In genomic region chr6:30820196-30820595, GRCh38 we compare ENCODE assay signal across 8 cellular contexts.
DNase-seq lines count a peak whose midpoint lies in the region; ATAC-seq, FAIRE-seq and TF ChIP-seq lines count a peak whose summit lies in the region.
"Had no signal": no experiment of that assay in that cellular context is flagged by ENCODE, and none has a peak within 500 bp of the region (broad histone marks: within the 10 kb centered on the region; RNA-seq: fewer than 3 reads in every experiment).

No MANE protein-coding gene starts in this region.

- no peak for TF ChIP-seq POLR2A in H54 (IDR thresholded peaks at IDR 0.05; ENCODE audit: low read depth, low read length)
- TF ChIP-seq POLR2A in heart left ventricle (IDR thresholded peaks at IDR 0.05) = no peak

- peak in 4 of 12 donors; percentile 14 to 41 (median 27) for TF ChIP-seq CTCF in heart left ventricle (IDR thresholded peaks at IDR 0.05)

- H3K9me3 ChIP-seq in heart left ventricle = no peaks in the 10 kb centered on the region

- no peaks in the 10 kb centered on the region for H3K36me3 ChIP-seq in heart left ventricle

- no peaks in the 10 kb centered on the region for H3K27me3 ChIP-seq in heart left ventricle

- H3K27me3 Mint-ChIP-seq in activated CD8-positive, alpha-beta T cell treated with anti-CD3 and anti-CD28 coated beads, Interleukin-2, amount 10 ng/mL, durations not matched to agents 7 days and 5 days (ENCODE audit: low read depth) = no peaks in the 10 kb centered on the region

- H3K27ac Mint-ChIP-seq in activated CD8-positive, alpha-beta T cell treated with anti-CD3 and anti-CD28 coated beads, Interleukin-2, amount 10 ng/mL, durations not matched to agents 7 days and 5 days = peak overlapping the region; percentile 30
- H3K27ac Mint-ChIP-seq in stimulated activated effector memory CD8-positive, alpha-beta T cell treated with anti-CD3 and anti-CD28 coated beads, Interleukin-12 subunit alpha, Interleukin-12 subunit beta, amount 100 ng/mL, for 72 hours = peak overlapping the region; percentile 89

- intact Hi-C loops in heart left ventricle (cut with DNase I) = loop anchor here in 5 of 10 donors (5.0 to 10.0 kb wide), 3 partner anchors 75 to 138 kb away; partner anchors contain the start of genes FLOT1 (in 5 of the 5) and IER3 (in 5 of the 5)

- WGBS in heart left ventricle, 4 donors = 100% methylated on average over 1 of the region's 1 CpG

- ATAC-seq in activated CD8-positive, alpha-beta T cell treated with anti-CD3 and anti-CD28 coated beads, Interleukin-2, amount 10 ng/mL, durations not matched to agents 7 days and 5 days = no peak
- peak; percentile 52 to 91 (median 88) for ATAC-seq in heart left ventricle
- no peak for ATAC-seq in stimulated activated effector memory CD8-positive, alpha-beta T cell treated with anti-CD3 and anti-CD28 coated beads, Interleukin-12 subunit alpha, Interleukin-12 subunit beta, amount 100 ng/mL, for 72 hours
- ATAC-seq in HG03457 (IDR thresholded peaks at IDR 0.05; ENCODE audit: unreplicated experiment) = no peak
- no peak for ATAC-seq in GM19467 (IDR thresholded peaks at IDR 0.05; ENCODE audit: unreplicated experiment)

- no peak overlapping the region for H3K4me3 Mint-ChIP-seq in activated CD8-positive, alpha-beta T cell treated with anti-CD3 and anti-CD28 coated beads, Interleukin-2, amount 10 ng/mL, durations not matched to agents 7 days and 5 days
- H3K4me3 Mint-ChIP-seq in stimulated activated effector memory CD8-positive, alpha-beta T cell treated with anti-CD3 and anti-CD28 coated beads, Interleukin-12 subunit alpha, Interleukin-12 subunit beta, amount 100 ng/mL, for 72 hours = peak overlapping the region; percentile 75

- H3K27ac ChIP-seq in heart left ventricle = peak overlapping the region in 7 of 12 donors; percentile 18 to 83 (median 45)

- DNase-seq in H54 (ENCODE audit: insufficient read length, low spot score) = peak; percentile 50
- no peak for DNase-seq in activated CD8-positive, alpha-beta T cell treated with anti-CD3 and anti-CD28 coated beads, Interleukin-2, amount 10 ng/mL, durations not matched to agents 7 days and 5 days
- peak in 4 of 5 donors; percentile 43 to 75 (median 58) for DNase-seq in heart left ventricle
- no peak for DNase-seq in stimulated activated effector memory CD8-positive, alpha-beta T cell treated with anti-CD3 and anti-CD28 coated beads, Interleukin-12 subunit alpha, Interleukin-12 subunit beta, amount 100 ng/mL, for 72 hours (ENCODE audit: low spot score in 2 of 2)
- no peak for DNase-seq in NCI-H748 treated with DMSO at 0.1 percent for 48 hours (lab: John Stamatoyannopoulos, UW)
- DNase-seq: NCI-H1105 had no signal

- POLR2A ChIA-PET in activated CD8-positive, alpha-beta T cell treated with anti-CD3 and anti-CD28 coated beads, Interleukin-2, amount 10 ng/mL, durations not matched to agents 7 days and 5 days (lab: Charles Lee) = interaction anchor here (0.7 to 2.4 kb wide), 4 partner anchors 10 to 76 kb away, joined by 3 to 7 read pairs (median 4); partner anchors contain the start of gene IER3

- no peak overlapping the region for H3K4me3 ChIP-seq in heart left ventricle

- H3K36me3 Mint-ChIP-seq in activated CD8-positive, alpha-beta T cell treated with anti-CD3 and anti-CD28 coated beads, Interleukin-2, amount 10 ng/mL, durations not matched to agents 7 days and 5 days (ENCODE audit: low read depth) = peaks cover 68% of the 10 kb centered on the region
- H3K36me3 Mint-ChIP-seq in stimulated activated effector memory CD8-positive, alpha-beta T cell treated with anti-CD3 and anti-CD28 coated beads, Interleukin-12 subunit alpha, Interleukin-12 subunit beta, amount 100 ng/mL, for 72 hours = peaks cover 22% of the 10 kb centered on the region

- CTCF ChIA-PET in activated CD8-positive, alpha-beta T cell treated with anti-CD3 and anti-CD28 coated beads, Interleukin-2, amount 10 ng/mL, durations not matched to agents 7 days and 5 days (lab: Charles Lee) = interaction anchor here (0.7 to 5.4 kb wide), 13 partner anchors 9 to 267 kb away, joined by 3 to 38 read pairs (median 6); partner anchors contain the start of genes IER3 and VARS2

- H3K4me1 Mint-ChIP-seq in activated CD8-positive, alpha-beta T cell treated with anti-CD3 and anti-CD28 coated beads, Interleukin-2, amount 10 ng/mL, durations not matched to agents 7 days and 5 days (ENCODE audit: low read depth) = peaks cover 64% of the 10 kb centered on the region
- H3K4me1 Mint-ChIP-seq in stimulated activated effector memory CD8-positive, alpha-beta T cell treated with anti-CD3 and anti-CD28 coated beads, Interleukin-12 subunit alpha, Interleukin-12 subunit beta, amount 100 ng/mL, for 72 hours = peaks cover 76% of the 10 kb centered on the region

- peak; percentile 85 for FAIRE-seq in H54 (lab: Jason Lieb, UNC)

- H3K4me1 ChIP-seq in heart left ventricle = peaks cover 0 to 68% (median 20%) of the 10 kb centered on the region in 12 donors

- peaks cover 5% of the 10 kb centered on the region for H3K9me3 Mint-ChIP-seq in activated CD8-positive, alpha-beta T cell treated with anti-CD3 and anti-CD28 coated beads, Interleukin-2, amount 10 ng/mL, durations not matched to agents 7 days and 5 days (ENCODE audit: insufficient read depth)
- H3K9me3 Mint-ChIP-seq in stimulated activated effector memory CD8-positive, alpha-beta T cell treated with anti-CD3 and anti-CD28 coated beads, Interleukin-12 subunit alpha, Interleukin-12 subunit beta, amount 100 ng/mL, for 72 hours = peaks cover 2% of the 10 kb centered on the region

Comparison
In these comparisons a context has a peak if more than half of its experiments do, and no peak if none do; other contexts are left out.
1. DNase-seq: peak in H54 (single experiment) and heart left ventricle (4 of 5); none in activated CD8-positive, alpha-beta T cell treated with anti-CD3 and anti-CD28 coated beads, Interleukin-2, amount 10 ng/mL, durations not matched to agents 7 days and 5 days (single experiment), stimulated activated effector memory CD8-positive, alpha-beta T cell treated with anti-CD3 and anti-CD28 coated beads, Interleukin-12 subunit alpha, Interleukin-12 subunit beta, amount 100 ng/mL, for 72 hours (0 of 2) and NCI-H748 treated with DMSO at 0.1 percent for 48 hours (single experiment).
2. ATAC-seq: peak in heart left ventricle (4 of 4); none in activated CD8-positive, alpha-beta T cell treated with anti-CD3 and anti-CD28 coated beads, Interleukin-2, amount 10 ng/mL, durations not matched to agents 7 days and 5 days (single experiment), stimulated activated effector memory CD8-positive, alpha-beta T cell treated with anti-CD3 and anti-CD28 coated beads, Interleukin-12 subunit alpha, Interleukin-12 subunit beta, amount 100 ng/mL, for 72 hours (single experiment), HG03457 (single experiment) and GM19467 (single experiment).